ENCODE assay signal across 22 cellular contexts in the genomic region with DNA sequence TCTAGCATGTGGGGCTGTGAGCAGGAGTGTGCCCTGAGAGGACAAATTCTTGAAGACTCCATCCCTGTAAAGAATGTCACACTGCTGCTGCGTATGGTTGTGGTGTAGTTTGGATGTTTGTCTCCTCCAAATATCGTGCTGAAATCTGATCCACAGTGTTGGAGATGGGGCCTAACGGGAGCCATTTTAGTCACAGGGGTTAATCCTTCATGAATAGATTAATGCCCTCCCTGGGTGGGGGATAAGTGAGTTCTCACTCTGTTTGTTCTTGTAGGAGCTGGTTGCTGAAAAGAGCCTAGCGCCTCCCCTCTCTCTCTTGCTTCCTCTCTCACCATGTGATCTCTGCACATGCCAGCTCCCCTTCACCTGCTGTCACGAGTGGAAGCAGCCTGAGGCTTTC.
DNase-seq lines count a peak whose midpoint lies in the region; ATAC-seq and TF ChIP-seq lines count a peak whose summit lies in the region.
"Had no signal": no experiment of that assay in that cellular context is flagged by ENCODE, and none has a peak within 500 bp of the region (broad histone marks: within the 10 kb centered on the region; RNA-seq: fewer than 3 reads in every experiment).

No MANE protein-coding gene starts in this region.

- intact Hi-C loops in heart right ventricle (cut with DNase I): no loop called here

- H3K9me3 ChIP-seq in heart right ventricle: peaks cover 0 to 22% (median 12%) of the 10 kb centered on the region in 11 donors
- H3K9me3 ChIP-seq: SK-N-SH had no signal

- H3K36me3 ChIP-seq in heart right ventricle: no peaks in the 10 kb centered on the region

- peaks cover 18% of the 10 kb centered on the region for H3K4me1 Mint-ChIP-seq in nephron progenitor cell
- H3K4me1 Mint-ChIP-seq: B cell had no signal

- H3K27me3 Mint-ChIP-seq in nephron progenitor cell (ENCODE audit: low read depth, poor library complexity): peaks cover 1% of the 10 kb centered on the region

- peak overlapping the region; percentile 78 for H3K27ac Mint-ChIP-seq in nephron progenitor cell
- H3K27ac Mint-ChIP-seq: B cell had no signal

- no peaks in the 10 kb centered on the region for H3K36me3 Mint-ChIP-seq in nephron progenitor cell (ENCODE audit: low read depth)

- H3K4me1 ChIP-seq in heart right ventricle: no peaks in the 10 kb centered on the region

- peaks cover 16% of the 10 kb centered on the region for H3K9me3 Mint-ChIP-seq in nephron progenitor cell

- no peak overlapping the region for H3K4me3 Mint-ChIP-seq in nephron progenitor cell
- H3K4me3 Mint-ChIP-seq: B cell had no signal

- ATAC-seq in heart right ventricle: no peak
- ATAC-seq: HCT116, HepG2, PC-3 had no signal

- H3K27me3 ChIP-seq in heart right ventricle: no peaks in the 10 kb centered on the region

- 47 to 59% methylated on average over 5 of the region's 5 CpGs for WGBS in heart right ventricle, 2 donors

- TF ChIP-seq CTCF in coronary artery (IDR thresholded peaks at IDR 0.05) (no peak), nephron progenitor cell (IDR thresholded peaks at IDR 0.05) (no peak), heart right ventricle (IDR thresholded peaks at IDR 0.05) (no peak)

- H3K27ac ChIP-seq in coronary artery (no peak overlapping the region), heart right ventricle (no peak overlapping the region)

- DNase-seq in NCI-H748 (lab: John Stamatoyannopoulos, UW; ENCODE audit: unreplicated experiment) (peak; percentile 42), NCI-H748 treated with DMSO at 0.1 percent for 48 hours (lab: John Stamatoyannopoulos, UW) (no peak), coronary artery (ENCODE audit: low spot score) (peak; percentile 17), nephron progenitor cell (no peak), heart right ventricle (no peak), DMS153 (lab: John Stamatoyannopoulos, UW) (no peak), epidermal melanocyte (ENCODE audit: insufficient read length, low spot score) (no peak)
- DNase-seq in activated effector memory CD4-positive, alpha-beta T cell treated with Interleukin-2 at 50 U/mL for 16 hours: no peak
- DNase-seq: 8988T, DND-41, KG1, NCI-H1417, NCI-H187, NCI-H2171, NCI-H774, PC-3, RPMI8226, SHP77 treated with DMSO at 0.1 percent for 48 hours, SK-N-SH had no signal

- H3K4me3 ChIP-seq in coronary artery (no peak overlapping the region), heart right ventricle (no peak overlapping the region)

Comparison
In these comparisons a context has a peak if more than half of its experiments do, and no peak if none do; other contexts are left out.
1. DNase-seq: peak in NCI-H748 (single experiment) and coronary artery (single experiment); none in NCI-H748 treated with DMSO at 0.1 percent for 48 hours (single experiment), nephron progenitor cell (single experiment), heart right ventricle (0 of 2), activated effector memory CD4-positive, alpha-beta T cell treated with Interleukin-2 at 50 U/mL for 16 hours (single experiment), DMS153 (single experiment) and epidermal melanocyte (single experiment).